ENCODE assay signal across 8 cellular contexts in genomic region chr10:21495002-21495685, GRCh38. TPM values are rescaled to one million over a fixed set of nuclear protein-coding genes. Genes with fewer than 3 reads are reported as not detected.
DNase-seq lines count a peak whose midpoint lies in the region; ATAC-seq, FAIRE-seq and TF ChIP-seq lines count a peak whose summit lies in the region.

No MANE protein-coding gene starts in this region.

- no peak for TF ChIP-seq POLR2A in H1 (IDR thresholded peaks at IDR 0.05; ENCODE audit: control extremely low read depth in 1 of 2, low read depth in 2 of 2, low read length in 2 of 2)

- H3K27ac ChIP-seq in H1 (ENCODE audit: low read depth, low read length), result 0 out of 2 replicates have a peak overlapping the region, but pooled peaks have one; percentile 0

- FAIRE-seq in H1 (lab: Jason Lieb, UNC), result no peak

- no peak overlapping the region for H3K4ac ChIP-seq in H1 (replicated peaks; ENCODE audit: insufficient read length, low read depth, low read length)

- H2BK15ac ChIP-seq in H1 (ENCODE audit: low read length), result 0 out of 2 replicates have a peak overlapping the region, but pooled peaks have one; percentile 10

- H3K36me3 Mint-ChIP-seq in nephron (ENCODE audit: low read depth), result no peaks in the 10 kb centered on the region

- H3K4me3 ChIP-seq in Loucy (ENCODE audit: low read length, poor library complexity, severe bottlenecking) (peak overlapping the region; percentile 79), H1 (ENCODE audit: extremely low read depth in 1 of 4, insufficient read depth in 2 of 4, low read depth in 3 of 4, low read length in 4 of 4) (peak overlapping the region; percentile 48 to 88 (median 70))

- no peak for TF ChIP-seq RAD21 in H1 (IDR thresholded peaks at IDR 0.05 in 1 of 2, conservative IDR thresholded peaks at IDR 0.05 in 1 of 2; ENCODE audit: low read depth in 2 of 2, low read length in 2 of 2)

- H3F3A ChIP-seq in Loucy (ENCODE audit: low read depth), result peaks cover 6% of the 10 kb centered on the region; the same call in 1 of the 2 replicates

- H3K56ac ChIP-seq in H1 (replicated peaks; ENCODE audit: insufficient read length, low read depth, low read length), result peak overlapping the region; percentile 17

- no peak overlapping the region for H3K14ac ChIP-seq in H1 (ENCODE audit: insufficient read length)

- no peaks in the 10 kb centered on the region for H3K79me1 ChIP-seq in H1 (ENCODE audit: low read depth, low read length)

- H2BK12ac ChIP-seq in H1 (ENCODE audit: low read depth, low read length), result no peak overlapping the region

- H3K4me3 Mint-ChIP-seq in nephron, result peak overlapping the region; percentile 85 to 95 (median 91)

- peak overlapping the region; percentile 91 for H4K5ac ChIP-seq in H1 (ENCODE audit: insufficient read length, low read depth, low read length)

- peak overlapping the region; percentile 90 for H4K8ac ChIP-seq in H1 (ENCODE audit: extremely low read depth, insufficient read depth, low read length)

- H2AFZ ChIP-seq in Loucy (ENCODE audit: low read length), result peak overlapping the region; percentile 89
- H2AFZ ChIP-seq in H1 (ENCODE audit: low read length), result no peak overlapping the region

- H3K27me3 ChIP-seq in Loucy (ENCODE audit: insufficient read depth, low read length, poor library complexity, severe bottlenecking), result no peaks in the 10 kb centered on the region
- peaks cover 5 to 24% (median 15%) of the 10 kb centered on the region in 4 experiments; a peak in 6 of 7 replicates for H3K27me3 ChIP-seq in H1 (replicated peaks in 1 of 4; ENCODE audit: control insufficient read depth in 3 of 4, extremely low read depth in 1 of 4, insufficient read depth in 3 of 4, low read length in 3 of 4)

- no peak overlapping the region for H3K23ac ChIP-seq in H1 (ENCODE audit: insufficient read length)

- no peak for TF ChIP-seq CTCF in Loucy (conservative IDR thresholded peaks at IDR 0.05; ENCODE audit: low read length)
- TF ChIP-seq CTCF in H1 (IDR thresholded peaks at IDR 0.05; ENCODE audit: control extremely low read depth in 1 of 3, insufficient read depth in 1 of 3, low read depth in 1 of 3, low read length in 3 of 3), result no peak
- TF ChIP-seq CTCF in nephron (IDR thresholded peaks at IDR 0.05; ENCODE audit: unreplicated experiment in 3 of 3), result peak in 1 of 3 experiments; percentile 16

- WGBS in H1 (ENCODE audit: extremely low coverage in 1 of 2, insufficient coverage in 1 of 2, insufficient read length in 1 of 2, insufficient replicate concordance in 2 of 2, low coverage in 1 of 2, low lambda C conversion rate in 2 of 2, missing lambda C conversion rate in 1 of 2), 2 experiments, result 5% methylated on average over 35 of the region's 35 CpGs; no CpG with 5 or more reads in 1 of the 2 experiments

- H3K36me3 ChIP-seq in Loucy (ENCODE audit: insufficient read depth, low read length) (no peaks in the 10 kb centered on the region), H1 (ENCODE audit: control insufficient read depth in 2 of 4, insufficient read depth in 4 of 4, low read length in 3 of 4) (no peaks in the 10 kb centered on the region)

- H2BK120ac ChIP-seq in H1 (replicated peaks; ENCODE audit: low read depth, low read length), result peak overlapping the region; percentile 29

- peak overlapping the region; percentile 2; the same call in 1 of the 2 replicates for H2BK5ac ChIP-seq in H1 (ENCODE audit: low read depth, low read length)

- no peak for DNase-seq in H1 (ENCODE audit: low read depth in 1 of 2, low spot score in 2 of 2)
- no peak for DNase-seq in NCI-H1092 treated with DMSO at 0.1 percent for 48 hours (lab: John Stamatoyannopoulos, UW)
- no peak for DNase-seq in NCI-H2227 (lab: John Stamatoyannopoulos, UW; ENCODE audit: unreplicated experiment)
- no peak for DNase-seq in activated CD4-positive, alpha-beta T cell treated with anti-CD3 and anti-CD28 coated beads for 1 hour

- H3K27me3 Mint-ChIP-seq in nephron (ENCODE audit: low read depth), result no peaks in the 10 kb centered on the region

- H3K23me2 ChIP-seq in H1 (ENCODE audit: low read depth, low read length), result peaks cover 31% of the 10 kb centered on the region; the same call in 1 of the 2 replicates

- ATAC-seq in GM19328 (IDR thresholded peaks at IDR 0.05; ENCODE audit: unreplicated experiment), result peak; percentile 7
- ATAC-seq in HG03432 (IDR thresholded peaks at IDR 0.05; ENCODE audit: unreplicated experiment), result no peak

- H4K20me1 ChIP-seq in Loucy (ENCODE audit: insufficient read depth, low read length, poor library complexity, severe bottlenecking), result no peaks in the 10 kb centered on the region
- no peaks in the 10 kb centered on the region for H4K20me1 ChIP-seq in H1 (replicated peaks in 1 of 2; ENCODE audit: control insufficient read depth in 1 of 2, insufficient read depth in 2 of 2, low read length in 2 of 2)

- H3K9me3 Mint-ChIP-seq in nephron, result no peaks in the 10 kb centered on the region

- no peak overlapping the region for H2BK20ac ChIP-seq in H1 (ENCODE audit: low read length)

- CTCF ChIA-PET in H1 (lab: Charles Lee; ENCODE audit: partially characterized antibody), result interaction anchor here (0.7 to 6.2 kb wide), 23 partner anchors 8 to 417 kb away, joined by 3 to 46 read pairs (median 4); no protein-coding TSS in a partner anchor

- H3K9me3 ChIP-seq in Loucy (ENCODE audit: insufficient read depth, low read depth, low read length) (no peaks in the 10 kb centered on the region), H1 (ENCODE audit: insufficient read depth in 2 of 2, low read depth in 1 of 2, low read length in 1 of 2) (no peaks in the 10 kb centered on the region)

- H3K27ac Mint-ChIP-seq in nephron, result peak overlapping the region; percentile 95 to 96 (median 95)

- H3K4me2 ChIP-seq in Loucy (ENCODE audit: low read depth, low read length, poor library complexity, severe bottlenecking) (peak overlapping the region; percentile 82), H1 (ENCODE audit: insufficient read depth in 1 of 2, low read depth in 2 of 2, low read length in 2 of 2) (peak overlapping the region; percentile 90 to 92)

- H3K18ac ChIP-seq in H1 (ENCODE audit: extremely low read depth, low read length), result peak overlapping the region; percentile 97; the same call in 1 of the 2 replicates

- H3K79me2 ChIP-seq in Loucy (ENCODE audit: insufficient read depth, low read length) (no peaks in the 10 kb centered on the region), H1 (ENCODE audit: control insufficient read depth in 1 of 2, insufficient read depth in 2 of 2, low read length in 2 of 2) (peaks cover 0 to 31% of the 10 kb centered on the region in 2 experiments; a peak in 2 of 4 replicates)

- H3K9me2 ChIP-seq in Loucy (replicated peaks; ENCODE audit: low read depth, low read length), result no peaks in the 10 kb centered on the region

- TF ChIP-seq EP300 in H1 (IDR thresholded peaks at IDR 0.05; ENCODE audit: borderline replicate concordance in 1 of 2, low read depth in 2 of 2, low read length in 2 of 2), result no peak

- H3K4me1 ChIP-seq in Loucy (ENCODE audit: insufficient read depth, low read length, poor library complexity, severe bottlenecking) (no peaks in the 10 kb centered on the region), H1 (replicated peaks in 1 of 4; ENCODE audit: control insufficient read depth in 3 of 4, insufficient read depth in 4 of 4, low read length in 3 of 4) (peaks cover 0 to 25% (median 12%) of the 10 kb centered on the region in 4 experiments; a peak in 6 of 7 replicates)

- POLR2A ChIA-PET in H1 (lab: Charles Lee; ENCODE audit: partially characterized antibody), result interaction anchor here (0.6 to 12.9 kb wide), 17 partner anchors 8 to 314 kb away, joined by 3 to 322 read pairs (median 4); partner anchors contain the start of genes MLLT10 and SKIDA1

- no peak overlapping the region for H2AK5ac ChIP-seq in H1 (ENCODE audit: low read depth, low read length)

- H3K4me1 Mint-ChIP-seq in nephron, result peaks cover 55% of the 10 kb centered on the region

- H3K9ac ChIP-seq in Loucy (ENCODE audit: low read depth, low read length, poor library complexity, severe bottlenecking), result peak overlapping the region; percentile 89
- H3K9ac ChIP-seq in H1 (replicated peaks in 1 of 4; ENCODE audit: extremely low read depth in 1 of 4, low read depth in 3 of 4, low read length in 3 of 4), result peak overlapping the region; percentile 44 to 61 (median 53); a peak in 5 of 7 replicates

- peak overlapping the region; percentile 50 for H4K91ac ChIP-seq in H1 (replicated peaks; ENCODE audit: insufficient read length, low read length)

TF ChIP-seq in H1, 55 proteins besides CTCF, POLR2A, EP300 and RAD21 (continues in another document):
- TF ChIP-seq RFX5 (IDR thresholded peaks at IDR 0.05; ENCODE audit: borderline replicate concordance, low read depth, low read length) (no peak), FOSL1 (IDR thresholded peaks at IDR 0.05; ENCODE audit: insufficient read depth, low read depth, low read length) (no peak), TAF7 (optimal IDR thresholded peaks at IDR 0.05; ENCODE audit: borderline replicate concordance, low read depth, low read length) (no peak), POU5F1 (IDR thresholded peaks at IDR 0.05; ENCODE audit: low read depth, low read length) (no peak), SP4 (IDR thresholded peaks at IDR 0.05; ENCODE audit: low read length) (0 out of 2 replicates have a peak, but pooled peaks have one; percentile 43)
- TF ChIP-seq, protein P1, sequence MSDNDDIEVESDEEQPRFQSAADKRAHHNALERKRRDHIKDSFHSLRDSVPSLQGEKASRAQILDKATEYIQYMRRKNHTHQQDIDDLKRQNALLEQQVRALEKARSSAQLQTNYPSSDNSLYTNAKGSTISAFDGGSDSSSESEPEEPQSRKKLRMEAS (IDR thresholded peaks at IDR 0.05), result 0 out of 2 replicates have a peak, but pooled peaks have one; percentile 4

RNA-seq across cellular contexts. Expression of gene SKIDA1, which starts 30.3 kb away (rescaled TPM):
- total RNA-seq in H1 (2021; fragmentation: NEBNext Ultra II Directional; extraction: Animal tissue kit (Norgen Biotek cat#: 25700)), result 8.0 and 8.2 TPM in 2 replicates
- 1.5 and 2.2 TPM in 2 replicates for polyA plus RNA-seq in H1 (2011; rRNA removed)
- 2.5 TPM for polyA plus RNA-seq in H1 (2011; cell fraction: cytosol; rRNA removed)
- polyA plus RNA-seq in H1 (2011; cell fraction: nucleus; rRNA removed), result 2.5 TPM
- polyA plus RNA-seq in H1 (2012, experiment 1 of 2), result 4.3 to 6.0 TPM (median 4.5 TPM) in 4 replicates
- 1.7 TPM for polyA plus RNA-seq in H1 (2012, experiment 2 of 2)
- polyA plus RNA-seq in H1 (2013, experiment 1 of 2), result 2.1 TPM
- 1.8 TPM for polyA plus RNA-seq in H1 (2013, experiment 2 of 2)
- polyA minus RNA-seq in H1 (2011; rRNA and poly(A)+ RNA removed), result 3.4 and 4.2 TPM in 2 replicates
- 5.3 TPM for polyA minus RNA-seq in H1 (2011; cell fraction: cytosol; rRNA and poly(A)+ RNA removed)
- polyA minus RNA-seq in H1 (2011; cell fraction: nucleus; rRNA and poly(A)+ RNA removed), result 4.9 TPM

RNA-seq across cellular contexts. Expression of gene MLLT10, which starts 38.9 kb away (rescaled TPM):
- total RNA-seq in H1 (2021; fragmentation: NEBNext Ultra II Directional; extraction: Animal tissue kit (Norgen Biotek cat#: 25700)), result 53.1 and 56.9 TPM in 2 replicates
- polyA plus RNA-seq in H1 (2011; rRNA removed), result 36.1 and 62.1 TPM in 2 replicates
- 51.8 TPM for polyA plus RNA-seq in H1 (2011; cell fraction: cytosol; rRNA removed)
- 65.3 TPM for polyA plus RNA-seq in H1 (2011; cell fraction: nucleus; rRNA removed)
- 34.7 to 47.4 TPM (median 38.7 TPM) in 4 replicates for polyA plus RNA-seq in H1 (2012, experiment 1 of 2)
- polyA plus RNA-seq in H1 (2012, experiment 2 of 2), result 7.2 TPM
- polyA plus RNA-seq in H1 (2013, experiment 1 of 2), result 28.1 TPM
- polyA plus RNA-seq in H1 (2013, experiment 2 of 2), result 31.0 TPM
- 123 and 154 TPM in 2 replicates for polyA minus RNA-seq in H1 (2011; rRNA and poly(A)+ RNA removed)
- polyA minus RNA-seq in H1 (2011; cell fraction: cytosol; rRNA and poly(A)+ RNA removed), result 34.3 TPM
- polyA minus RNA-seq in H1 (2011; cell fraction: nucleus; rRNA and poly(A)+ RNA removed), result 116 TPM
